Comparison of ENCODE assay signal across 30 cellular contexts in genomic region chr20:49737260-49737659, GRCh38.
"Had no signal": no experiment of that assay in that cellular context is flagged by ENCODE, and none has a peak within 500 bp of the region (broad histone marks: within the 10 kb centered on the region; RNA-seq: fewer than 3 reads in every experiment).

No MANE protein-coding gene starts in this region.

- H3K4me1 Mint-ChIP-seq: natural killer cell; nephron; stimulated activated effector memory CD8-positive, alpha-beta T cell treated with anti-CD3 and anti-CD28 coated beads, Interleukin-12 subunit alpha, Interleukin-12 subunit beta, amount 100 ng/mL, for 72 hours; stimulated activated naive CD8-positive, alpha-beta T cell treated with anti-CD3 and anti-CD28 coated beads, Interleukin-15, amount 100 ng/mL, for 72 hours had no signal

- H3K27ac ChIP-seq: neural progenitor cell, ovary, parathyroid adenoma, psoas muscle, right lobe of liver, sigmoid colon, suprapubic skin, testis, tibial artery, transverse colon, upper lobe of right lung, vagina had no signal

- H3K9me3 ChIP-seq: ovary, psoas muscle, right lobe of liver, sigmoid colon, suprapubic skin, testis, tibial artery, transverse colon, upper lobe of right lung, vagina had no signal

- H3K4me1 ChIP-seq: parathyroid adenoma, psoas muscle, sigmoid colon, suprapubic skin, testis, tibial artery, transverse colon, upper lobe of right lung, vagina had no signal

- H3K36me3 ChIP-seq: neural progenitor cell, ovary, right lobe of liver, sigmoid colon, suprapubic skin, tibial artery, transverse colon, upper lobe of right lung, vagina had no signal

- ATAC-seq: natural killer cell; psoas muscle; right cardiac atrium; right lobe of liver; stimulated activated effector memory CD8-positive, alpha-beta T cell treated with anti-CD3 and anti-CD28 coated beads, Interleukin-12 subunit alpha, Interleukin-12 subunit beta, amount 100 ng/mL, for 72 hours; stimulated activated naive CD8-positive, alpha-beta T cell treated with anti-CD3 and anti-CD28 coated beads, Interleukin-15, amount 100 ng/mL, for 72 hours; stimulated activated naive CD8-positive, alpha-beta T cell treated with anti-CD3 and anti-CD28 coated beads, Interleukin-15, Interleukin-2, amounts not matched to agents 100 U/mL and 50 U/mL, for 24 hours; upper lobe of right lung had no signal

- H3K27ac Mint-ChIP-seq: natural killer cell; nephron; neural progenitor cell; progenitor cell of endocrine pancreas; stimulated activated effector memory CD8-positive, alpha-beta T cell treated with anti-CD3 and anti-CD28 coated beads, Interleukin-12 subunit alpha, Interleukin-12 subunit beta, amount 100 ng/mL, for 72 hours; type B pancreatic cell had no signal

- H3K9me3 Mint-ChIP-seq: natural killer cell; nephron; neural progenitor cell; stimulated activated effector memory CD8-positive, alpha-beta T cell treated with anti-CD3 and anti-CD28 coated beads, Interleukin-12 subunit alpha, Interleukin-12 subunit beta, amount 100 ng/mL, for 72 hours; stimulated activated naive CD8-positive, alpha-beta T cell treated with anti-CD3 and anti-CD28 coated beads, Interleukin-15, amount 100 ng/mL, for 72 hours; type B pancreatic cell had no signal

- DNase-seq: natural killer cell; occipital lobe; ovary; posterior cingulate gyrus; psoas muscle; right cardiac atrium; right lobe of liver; sigmoid colon; small intestine; stimulated activated CD4-positive, alpha-beta T cell treated with anti-CD3 and anti-CD28 coated beads, Interleukin-15, amount 100 ng/mL, for 24 hours; stimulated activated CD4-positive, alpha-beta T cell treated with anti-CD3 and anti-CD28 coated beads, Interleukin-2, amount 100 ng/mL, for 24 hours; stimulated activated CD4-positive, alpha-beta T cell treated with anti-CD3 and anti-CD28 coated beads, Interleukin-2, amount 100 ng/mL, for 48 hours; stimulated activated CD4-positive, alpha-beta T cell treated with anti-CD3 and anti-CD28 coated beads, Interleukin-4, amount 100 ng/mL, for 24 hours; stimulated activated naive CD4-positive, alpha-beta T cell; stimulated activated naive CD8-positive, alpha-beta T cell treated with anti-CD3 and anti-CD28 coated beads, Interleukin-15, amount 100 ng/mL, for 72 hours; stimulated activated naive CD8-positive, alpha-beta T cell treated with anti-CD3 and anti-CD28 coated beads, Interleukin-15, Interleukin-2, amounts not matched to agents 100 U/mL and 50 U/mL, for 24 hours; substantia nigra; testis; tibial artery; transverse colon; upper lobe of right lung had no signal

- H3K79me2 ChIP-seq: parathyroid adenoma had no signal

- H3K27me3 Mint-ChIP-seq: type B pancreatic cell had no signal

- FAIRE-seq: small intestine, urothelium cell line had no signal

- H3K4me2 ChIP-seq: neural progenitor cell had no signal

- H3K36me3 Mint-ChIP-seq: natural killer cell; neural progenitor cell; stimulated activated effector memory CD8-positive, alpha-beta T cell treated with anti-CD3 and anti-CD28 coated beads, Interleukin-12 subunit alpha, Interleukin-12 subunit beta, amount 100 ng/mL, for 72 hours; type B pancreatic cell had no signal

- H2AFZ ChIP-seq: neural progenitor cell, parathyroid adenoma had no signal

- H3K4me3 Mint-ChIP-seq: natural killer cell; nephron; neural progenitor cell; stimulated activated effector memory CD8-positive, alpha-beta T cell treated with anti-CD3 and anti-CD28 coated beads, Interleukin-12 subunit alpha, Interleukin-12 subunit beta, amount 100 ng/mL, for 72 hours; stimulated activated naive CD8-positive, alpha-beta T cell treated with anti-CD3 and anti-CD28 coated beads, Interleukin-15, amount 100 ng/mL, for 72 hours; type B pancreatic cell had no signal

- H3K4me3 ChIP-seq: neural progenitor cell, ovary, psoas muscle, right lobe of liver, sigmoid colon, suprapubic skin, testis, tibial artery, transverse colon, upper lobe of right lung, vagina had no signal
